1 cellular context compared by ENCODE assay signal in the genomic region with DNA sequence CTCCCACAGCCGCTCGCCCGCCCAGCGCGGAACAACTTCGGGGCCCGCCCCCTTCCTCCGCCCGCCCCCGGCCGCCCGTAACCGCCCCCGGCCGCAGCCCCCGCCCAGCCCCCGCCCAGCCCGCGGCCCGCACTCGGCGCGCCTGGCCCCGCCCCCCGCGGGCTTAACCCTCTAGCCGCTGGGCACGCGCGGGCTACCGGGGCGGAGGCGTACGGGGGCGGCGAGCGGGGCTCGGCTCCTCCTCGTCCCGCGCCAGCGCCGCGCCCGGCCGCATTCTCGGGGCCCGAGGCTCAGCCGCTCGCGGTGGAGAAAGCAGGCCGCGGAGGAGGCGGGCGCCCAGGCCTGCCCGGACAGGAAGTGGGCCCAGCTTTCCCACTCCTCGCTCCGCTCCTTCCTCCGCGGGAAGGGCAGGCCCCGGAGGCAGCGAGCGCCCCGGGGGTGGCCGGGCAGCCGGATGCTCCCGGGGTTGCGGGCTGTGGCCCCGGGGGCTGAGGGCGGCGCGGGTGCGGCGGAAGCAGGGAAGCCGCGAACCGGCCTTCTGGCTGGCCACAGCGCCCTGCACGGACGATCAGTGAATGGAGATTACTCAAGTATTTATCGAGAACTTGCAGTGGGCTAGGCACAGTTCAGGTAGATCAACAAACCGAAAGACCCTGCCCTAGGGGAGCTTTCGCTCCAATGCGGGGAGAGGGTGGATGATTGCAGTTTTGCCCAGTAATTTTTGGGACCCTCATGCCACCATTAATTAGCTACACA.
TF ChIP-seq lines count a peak whose summit lies in the region.

A gene with protein sequence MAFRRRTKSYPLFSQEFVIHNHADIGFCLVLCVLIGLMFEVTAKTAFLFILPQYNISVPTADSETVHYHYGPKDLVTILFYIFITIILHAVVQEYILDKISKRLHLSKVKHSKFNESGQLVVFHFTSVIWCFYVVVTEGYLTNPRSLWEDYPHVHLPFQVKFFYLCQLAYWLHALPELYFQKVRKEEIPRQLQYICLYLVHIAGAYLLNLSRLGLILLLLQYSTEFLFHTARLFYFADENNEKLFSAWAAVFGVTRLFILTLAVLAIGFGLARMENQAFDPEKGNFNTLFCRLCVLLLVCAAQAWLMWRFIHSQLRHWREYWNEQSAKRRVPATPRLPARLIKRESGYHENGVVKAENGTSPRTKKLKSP (minus strand): TSS at position 39 of the 756 bp plus-strand sequence. CDS start 145 bp downstream, outside the sequence.

TF ChIP-seq in H1, 55 proteins besides CTCF, POLR2A, EP300 and RAD21:
- peak; percentile 72 for TF ChIP-seq TAF7 (optimal IDR thresholded peaks at IDR 0.05; ENCODE audit: borderline replicate concordance, low read depth, low read length)
- TF ChIP-seq ASH2L (IDR thresholded peaks at IDR 0.05; ENCODE audit: low read length): peak; percentile 17
- TF ChIP-seq TAF1 (IDR thresholded peaks at IDR 0.05; ENCODE audit: low read depth, low read length): peak; percentile 83
- no peak for TF ChIP-seq SP2 (IDR thresholded peaks at IDR 0.05; ENCODE audit: low read length)
- peak; percentile 94 for TF ChIP-seq PHF8 (conservative IDR thresholded peaks at IDR 0.05; ENCODE audit: low read depth, low read length)
- peak; percentile 94 for TF ChIP-seq EGR1 (IDR thresholded peaks at IDR 0.05; ENCODE audit: borderline replicate concordance, low read depth, low read length)
- TF ChIP-seq RXRA (IDR thresholded peaks at IDR 0.05; ENCODE audit: insufficient read depth, low read depth, low read length): no peak
- no peak for TF ChIP-seq SIN3A (conservative IDR thresholded peaks at IDR 0.05 in 1 of 2, IDR thresholded peaks at IDR 0.05 in 1 of 2; ENCODE audit: low read depth in 1 of 2, low read length in 2 of 2)
- peak; percentile 52 for TF ChIP-seq KDM4A (IDR thresholded peaks at IDR 0.05; ENCODE audit: low read depth, low read length, severe bottlenecking)
- TF ChIP-seq MAFK (IDR thresholded peaks at IDR 0.05; ENCODE audit: low read depth, low read length): no peak
- TF ChIP-seq RBBP5 (IDR thresholded peaks at IDR 0.05; ENCODE audit: borderline replicate concordance, low read depth, low read length): peak; percentile 77; the same call in 1 of the 2 replicates
